Comparison of ENCODE assay signal across 11 cellular contexts in genomic region chr21:37450385-37451044, GRCh38.
DNase-seq lines count a peak whose midpoint lies in the region; ATAC-seq, FAIRE-seq and TF ChIP-seq lines count a peak whose summit lies in the region.
"Had no signal": no experiment of that assay in that cellular context is flagged by ENCODE, and none has a peak within 500 bp of the region (broad histone marks: within the 10 kb centered on the region; RNA-seq: fewer than 3 reads in every experiment).

No MANE protein-coding gene starts in this region.

- intact Hi-C loops in activated CD4-positive, alpha-beta T cell treated with anti-CD3 and anti-CD28 coated beads for 36 hours (cut with DNase I, micrococcal nuclease): no loop called here

- DNase-seq in activated CD4-positive, alpha-beta T cell treated with anti-CD3 and anti-CD28 coated beads for 36 hours: no peak
- no peak for DNase-seq in activated CD4-positive, alpha-beta T cell treated with anti-CD3 and anti-CD28 coated beads, Interleukin-2, amount 50 U/mL, for 48 hours
- DNase-seq in RCC 7860 (ENCODE audit: low spot score) (peak; percentile 29), dermis blood vessel endothelial cell (peak; percentile 52), progenitor cell of endocrine pancreas (ENCODE audit: low spot score, unreplicated experiment) (no peak), cortex of kidney (lab: John Stamatoyannopoulos, UW) (no peak), NCI-H2227 treated with DMSO at 0.1 percent for 48 hours (lab: John Stamatoyannopoulos, UW) (no peak)
- DNase-seq: activated CD8-positive, alpha-beta memory T cell treated with anti-CD3 and anti-CD28 coated beads, Interleukin-2, amount 50 U/mL, for 4 hours; KG1; ovary had no signal

- peak overlapping the region; percentile 67 for H3K27ac Mint-ChIP-seq in activated CD4-positive, alpha-beta T cell treated with anti-CD3 and anti-CD28 coated beads for 36 hours
- H3K27ac Mint-ChIP-seq in progenitor cell of endocrine pancreas: peak overlapping the region; percentile 29

- H3K27me3 Mint-ChIP-seq in activated CD4-positive, alpha-beta T cell treated with anti-CD3 and anti-CD28 coated beads for 36 hours: no peaks in the 10 kb centered on the region
- no peaks in the 10 kb centered on the region for H3K27me3 Mint-ChIP-seq in progenitor cell of endocrine pancreas

- TF ChIP-seq CTCF in progenitor cell of endocrine pancreas (IDR thresholded peaks at IDR 0.05; ENCODE audit: unreplicated experiment): no peak

- POLR2A ChIA-PET in activated CD4-positive, alpha-beta T cell treated with anti-CD3 and anti-CD28 coated beads for 36 hours (lab: Charles Lee): interaction anchor here (0.6 kb wide), 1 partner anchor 33 kb away, joined by 5 read pairs; no protein-coding TSS in a partner anchor

- no peak for FAIRE-seq in RCC 7860 (lab: Jason Lieb, UNC)

- H3K9me3 Mint-ChIP-seq in activated CD4-positive, alpha-beta T cell treated with anti-CD3 and anti-CD28 coated beads for 36 hours (ENCODE audit: low read depth): no peaks in the 10 kb centered on the region
- H3K9me3 Mint-ChIP-seq in progenitor cell of endocrine pancreas (ENCODE audit: low read depth): no peaks in the 10 kb centered on the region

- peak; percentile 79 for ATAC-seq in activated CD4-positive, alpha-beta T cell treated with anti-CD3 and anti-CD28 coated beads for 36 hours
- ATAC-seq in GM21717 (IDR thresholded peaks at IDR 0.05; ENCODE audit: unreplicated experiment): no peak

- H3K4me3 Mint-ChIP-seq in activated CD4-positive, alpha-beta T cell treated with anti-CD3 and anti-CD28 coated beads for 36 hours: no peak overlapping the region
- H3K4me3 Mint-ChIP-seq in progenitor cell of endocrine pancreas (ENCODE audit: low read depth): no peak overlapping the region

- CTCF ChIA-PET in activated CD4-positive, alpha-beta T cell treated with anti-CD3 and anti-CD28 coated beads for 36 hours (lab: Charles Lee): interaction anchor here (1.0 to 1.1 kb wide), 2 partner anchors 13 to 113 kb away, joined by 3 read pairs; no protein-coding TSS in a partner anchor

- peaks cover 75% of the 10 kb centered on the region for H3K4me1 Mint-ChIP-seq in activated CD4-positive, alpha-beta T cell treated with anti-CD3 and anti-CD28 coated beads for 36 hours
- H3K4me1 Mint-ChIP-seq in progenitor cell of endocrine pancreas (ENCODE audit: low read depth): peaks cover 37% of the 10 kb centered on the region

- peaks cover 20% of the 10 kb centered on the region for H3K36me3 Mint-ChIP-seq in activated CD4-positive, alpha-beta T cell treated with anti-CD3 and anti-CD28 coated beads for 36 hours (ENCODE audit: low read depth)
- H3K36me3 Mint-ChIP-seq in progenitor cell of endocrine pancreas (ENCODE audit: insufficient read depth): peaks cover 2% of the 10 kb centered on the region

Comparison
In these comparisons a context has a peak if more than half of its experiments do, and no peak if none do; other contexts are left out.
1. DNase-seq: peak in RCC 7860 (single experiment) and dermis blood vessel endothelial cell (single experiment); none in activated CD4-positive, alpha-beta T cell treated with anti-CD3 and anti-CD28 coated beads for 36 hours (single experiment), activated CD4-positive, alpha-beta T cell treated with anti-CD3 and anti-CD28 coated beads, Interleukin-2, amount 50 U/mL, for 48 hours (0 of 2), progenitor cell of endocrine pancreas (single experiment), cortex of kidney (single experiment) and NCI-H2227 treated with DMSO at 0.1 percent for 48 hours (single experiment).